ENCODE assay signal across 17 cellular contexts in genomic region chr5:54876-55569, GRCh38. TPM values are rescaled to one million over a fixed set of nuclear protein-coding genes. Genes with fewer than 3 reads are reported as not detected.
DNase-seq lines count a peak whose midpoint lies in the region; ATAC-seq and TF ChIP-seq lines count a peak whose summit lies in the region.
"Had no signal": no experiment of that assay in that cellular context is flagged by ENCODE, and none has a peak within 500 bp of the region (broad histone marks: within the 10 kb centered on the region; RNA-seq: fewer than 3 reads in every experiment).

No MANE protein-coding gene starts in this region.

- H3K36me3 Mint-ChIP-seq in activated naive CD4-positive, alpha-beta T cell treated with anti-CD3 and anti-CD28 coated beads for 36 hours (ENCODE audit: low read depth): no peaks in the 10 kb centered on the region
- H3K36me3 Mint-ChIP-seq in endothelial cell (ENCODE audit: low read depth, unreplicated experiment) (no peaks in the 10 kb centered on the region), progenitor cell of endocrine pancreas (ENCODE audit: insufficient read depth) (no peaks in the 10 kb centered on the region)

- H3K4me1 ChIP-seq in SK-N-SH (ENCODE audit: control insufficient read depth in 1 of 2, insufficient read depth in 2 of 2, low read depth in 1 of 2, low read length in 1 of 2): no peaks in the 10 kb centered on the region; a peak in 1 of 4 replicates

- peaks cover 43% of the 10 kb centered on the region for H3K27me3 Mint-ChIP-seq in activated naive CD4-positive, alpha-beta T cell treated with anti-CD3 and anti-CD28 coated beads for 36 hours (ENCODE audit: low read depth)
- H3K27me3 Mint-ChIP-seq in endothelial cell (ENCODE audit: unreplicated experiment) (peaks cover 12% of the 10 kb centered on the region), progenitor cell of endocrine pancreas (peaks cover 54% of the 10 kb centered on the region)

- WGBS in SK-N-SH (ENCODE audit: low lambda C conversion rate): 84% methylated on average over 24 of the region's 28 CpGs

- no peaks in the 10 kb centered on the region for H4K20me1 ChIP-seq in SK-N-SH (ENCODE audit: insufficient read depth)

- H3K4me3 ChIP-seq in MG63 (no peak overlapping the region), SK-N-SH (ENCODE audit: low read depth in 2 of 2, low read length in 1 of 2) (no peak overlapping the region)

- TF ChIP-seq RAD21 in SK-N-SH (IDR thresholded peaks at IDR 0.05; ENCODE audit: low read length): no peak

- no peak for TF ChIP-seq CTCF in endothelial cell (IDR thresholded peaks at IDR 0.05; ENCODE audit: unreplicated experiment)
- no peak for TF ChIP-seq CTCF in progenitor cell of endocrine pancreas (IDR thresholded peaks at IDR 0.05; ENCODE audit: unreplicated experiment)
- TF ChIP-seq CTCF in SK-N-SH (IDR thresholded peaks at IDR 0.05): no peak

- no peak for TF ChIP-seq EP300 in SK-N-SH (IDR thresholded peaks at IDR 0.05; ENCODE audit: borderline replicate concordance in 1 of 2, low read depth in 1 of 2, low read length in 1 of 2)

- no peaks in the 10 kb centered on the region for H3K79me2 ChIP-seq in SK-N-SH (ENCODE audit: insufficient read depth)

- H3K4me1 Mint-ChIP-seq in activated naive CD4-positive, alpha-beta T cell treated with anti-CD3 and anti-CD28 coated beads for 36 hours (ENCODE audit: low read depth): no peaks in the 10 kb centered on the region
- H3K4me1 Mint-ChIP-seq in endothelial cell (ENCODE audit: unreplicated experiment): no peaks in the 10 kb centered on the region
- no peaks in the 10 kb centered on the region for H3K4me1 Mint-ChIP-seq in progenitor cell of endocrine pancreas (ENCODE audit: low read depth)

- H3K27me3 ChIP-seq in MG63 (peaks cover 10% of the 10 kb centered on the region), SK-N-SH (ENCODE audit: insufficient read depth) (peaks cover 47% of the 10 kb centered on the region)

- POLR2A ChIA-PET in SK-N-SH (lab: Yijun Ruan, JAX): no interaction called here

- no peaks in the 10 kb centered on the region for H3K9me2 ChIP-seq in SK-N-SH

- peaks cover 5% of the 10 kb centered on the region for H3K9me3 Mint-ChIP-seq in activated naive CD4-positive, alpha-beta T cell treated with anti-CD3 and anti-CD28 coated beads for 36 hours
- H3K9me3 Mint-ChIP-seq in endothelial cell (ENCODE audit: unreplicated experiment): no peaks in the 10 kb centered on the region
- H3K9me3 Mint-ChIP-seq in progenitor cell of endocrine pancreas (ENCODE audit: low read depth): no peaks in the 10 kb centered on the region

- H3K4me3 Mint-ChIP-seq in activated naive CD4-positive, alpha-beta T cell treated with anti-CD3 and anti-CD28 coated beads for 36 hours: peak overlapping the region; percentile 48
- H3K4me3 Mint-ChIP-seq in endothelial cell (ENCODE audit: unreplicated experiment): peak overlapping the region; percentile 76
- peak overlapping the region; percentile 57 for H3K4me3 Mint-ChIP-seq in progenitor cell of endocrine pancreas (ENCODE audit: low read depth)

- H3K36me3 ChIP-seq in MG63 (no peaks in the 10 kb centered on the region), SK-N-SH (replicated peaks in 1 of 2; ENCODE audit: control insufficient read depth in 1 of 2, insufficient read depth in 2 of 2, low read length in 1 of 2) (no peaks in the 10 kb centered on the region)
- H3K36me3 ChIP-seq: tibial artery had no signal

- H2AFZ ChIP-seq in SK-N-SH (ENCODE audit: low read depth): no peak overlapping the region

- no peak overlapping the region for H3K27ac ChIP-seq in SK-N-SH (ENCODE audit: low read depth in 2 of 2, low read length in 1 of 2)
- H3K27ac ChIP-seq: tibial artery had no signal

- no peak overlapping the region for H3K9ac ChIP-seq in SK-N-SH

- DNase-seq in activated naive CD4-positive, alpha-beta T cell treated with anti-CD3 and anti-CD28 coated beads for 36 hours: no peak
- DNase-seq in activated naive CD4-positive, alpha-beta T cell treated with Interleukin-2 at 50 U/mL for 16 hours: no peak
- peak; percentile 21 for DNase-seq in MG63
- no peak for DNase-seq in endothelial cell (ENCODE audit: low spot score)
- DNase-seq in progenitor cell of endocrine pancreas (ENCODE audit: low spot score, unreplicated experiment): no peak
- DNase-seq in SK-N-SH: no peak
- DNase-seq in NCI-H526 treated with DMSO at 0.1 percent for 48 hours (lab: John Stamatoyannopoulos, UW): no peak
- DNase-seq: activated CD4-positive, alpha-beta T cell treated with anti-CD3 and anti-CD28 coated beads, Interleukin-2, amount 50 U/mL, for 4 hours; activated effector memory CD4-positive, alpha-beta T cell treated with Interleukin-2 at 50 U/mL for 16 hours; DMS 273 treated with DMSO at 0.1 percent for 48 hours; effector memory CD4-positive, alpha-beta T cell; islet precursor cell; midbrain; RPMI8226; tibial artery had no signal

- CTCF ChIA-PET in activated naive CD4-positive, alpha-beta T cell treated with anti-CD3 and anti-CD28 coated beads for 36 hours (lab: Charles Lee): no interaction called here
- CTCF ChIA-PET in SK-N-SH (lab: Yijun Ruan, JAX): no interaction called here

- no peaks in the 10 kb centered on the region for H3F3A ChIP-seq in SK-N-SH (replicated peaks; ENCODE audit: insufficient read depth)

- H3K4me2 ChIP-seq in SK-N-SH: no peak overlapping the region

- intact Hi-C loops in activated naive CD4-positive, alpha-beta T cell treated with anti-CD3 and anti-CD28 coated beads for 36 hours (cut with micrococcal nuclease): no loop called here

- H3K27ac Mint-ChIP-seq in activated naive CD4-positive, alpha-beta T cell treated with anti-CD3 and anti-CD28 coated beads for 36 hours: no peak overlapping the region
- H3K27ac Mint-ChIP-seq in endothelial cell (ENCODE audit: unreplicated experiment) (no peak overlapping the region), progenitor cell of endocrine pancreas (no peak overlapping the region)

- no peak for ATAC-seq in GM18511 (IDR thresholded peaks at IDR 0.05; ENCODE audit: unreplicated experiment)

- H3K9me3 ChIP-seq in MG63: no peaks in the 10 kb centered on the region
- no peaks in the 10 kb centered on the region for H3K9me3 ChIP-seq in SK-N-SH
- H3K9me3 ChIP-seq: tibial artery had no signal

TF ChIP-seq in SK-N-SH, 30 proteins besides CTCF, POLR2A, EP300 and RAD21:
- TF ChIP-seq FOSL2 (IDR thresholded peaks at IDR 0.05; ENCODE audit: borderline replicate concordance, low read depth) (no peak), IRF3 (IDR thresholded peaks at IDR 0.05; ENCODE audit: low read depth, low read length) (no peak), RFX5 (IDR thresholded peaks at IDR 0.05; ENCODE audit: low read length) (no peak), PBX3 (IDR thresholded peaks at IDR 0.05) (no peak), MEF2A (IDR thresholded peaks at IDR 0.05; ENCODE audit: borderline replicate concordance, low read depth) (no peak), TCF12 (IDR thresholded peaks at IDR 0.05) (no peak), CHD2 (IDR thresholded peaks at IDR 0.05; ENCODE audit: low read length, partially characterized antibody) (no peak), GATA2 (CRISPR knock-in tag; IDR thresholded peaks at IDR 0.05) (no peak), JUND (IDR thresholded peaks at IDR 0.05) (no peak), TEAD4 (IDR thresholded peaks at IDR 0.05; ENCODE audit: borderline replicate concordance, insufficient read depth) (no peak)
TF ChIP-seq in SK-N-SH: peak in this region for 0.

RNA-seq across cellular contexts. Expression of gene PLEKHG4B, which starts 36.9 kb away (rescaled TPM):
- total RNA-seq in activated naive CD4-positive, alpha-beta T cell treated with anti-CD3 and anti-CD28 coated beads for 36 hours: not detected
- not detected in 2 replicates for total RNA-seq in MG63 (2014; rRNA removed; shearing (Covaris generic); ENCODE audit: low replicate concordance)
- 6.8 TPM for total RNA-seq in endothelial cell (ENCODE audit: unreplicated experiment)
- total RNA-seq in progenitor cell of endocrine pancreas: 56.8 and 59.5 TPM in 2 replicates
- polyA plus RNA-seq in SK-N-SH (2012; rRNA removed): 0.18 and 0.21 TPM in 2 replicates
- 0.12 and 0.18 TPM in 2 replicates for polyA plus RNA-seq in SK-N-SH (2012; cell fraction: cytosol; rRNA removed)
- polyA plus RNA-seq in SK-N-SH (2012; cell fraction: nucleus; rRNA removed): 0.25 and 0.86 TPM in 2 replicates
- total RNA-seq: NCI-H460 had no signal
